27 cellular contexts compared by ENCODE assay signal in the genomic region with DNA sequence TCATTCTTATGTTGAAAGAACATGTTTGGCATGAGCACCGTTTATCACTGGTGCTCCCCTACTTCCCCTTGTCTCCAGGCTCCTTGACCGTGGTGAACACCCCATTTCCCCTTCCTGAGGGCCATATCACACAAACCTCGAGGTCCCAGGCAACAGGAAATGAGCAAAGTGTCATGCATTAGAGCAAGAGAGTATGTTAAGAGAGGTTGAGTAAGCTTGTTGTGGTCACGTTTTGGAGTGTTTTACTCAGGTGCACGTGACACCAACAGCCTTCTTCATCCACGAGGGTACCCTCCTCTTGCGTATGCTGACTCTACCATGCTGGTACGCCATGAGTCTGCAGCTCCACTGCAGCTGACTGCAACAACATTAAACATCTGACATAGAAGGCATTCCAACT.
DNase-seq lines count a peak whose midpoint lies in the region; ATAC-seq, FAIRE-seq and TF ChIP-seq lines count a peak whose summit lies in the region.
"Had no signal": no experiment of that assay in that cellular context is flagged by ENCODE, and none has a peak within 500 bp of the region (broad histone marks: within the 10 kb centered on the region; RNA-seq: fewer than 3 reads in every experiment).

No MANE protein-coding gene starts in this region.

- H3K79me2 ChIP-seq in endothelial cell of umbilical vein (ENCODE audit: control insufficient read depth, insufficient read depth, low read length), result no peaks in the 10 kb centered on the region

- CTCF ChIA-PET in endothelial cell of umbilical vein (lab: Charles Lee), result interaction anchor here (0.9 to 1.4 kb wide), 2 partner anchors 9 to 12 kb away, joined by 3 to 5 read pairs; no protein-coding TSS in a partner anchor
- CTCF ChIA-PET in RWPE1 (lab: Yijun Ruan, JAX), result no interaction called here

- H2AFZ ChIP-seq in endothelial cell of umbilical vein (ENCODE audit: low read depth, low read length), result peak overlapping the region; percentile 12

- in situ Hi-C loops in GM13977 (cut with MboI; ENCODE audit: low pct_unique_long_range_greater_than_20kb, low sequenced_read_pairs, unreplicated experiment), result no loop called here

- no peak for TF ChIP-seq CTCF in endothelial cell of umbilical vein (IDR thresholded peaks at IDR 0.05; ENCODE audit: extremely low read depth in 1 of 2, insufficient read depth in 1 of 2, low read depth in 1 of 2, low read length in 2 of 2)
- no peak for TF ChIP-seq CTCF in RWPE1 (conservative IDR thresholded peaks at IDR 0.05; ENCODE audit: low read depth)
- TF ChIP-seq CTCF in GM13977 (IDR thresholded peaks at IDR 0.05; ENCODE audit: extremely low read depth, insufficient read depth, missing control alignments), result no peak

- POLR2A ChIA-PET in endothelial cell of umbilical vein (lab: Charles Lee), result no interaction called here
- POLR2A ChIA-PET in RWPE1 (lab: Yijun Ruan, JAX; ENCODE audit: low non-redundant PET), result no interaction called here

- H3K9me3 ChIP-seq in BLaER1 (no peaks in the 10 kb centered on the region), endothelial cell of umbilical vein (replicated peaks; ENCODE audit: control insufficient read depth, insufficient read depth, low read length) (no peaks in the 10 kb centered on the region)
- H3K9me3 ChIP-seq: adrenal gland, colonic mucosa, thoracic aorta had no signal

- no peak for ATAC-seq in GM18867 (IDR thresholded peaks at IDR 0.05; ENCODE audit: unreplicated experiment)
- ATAC-seq: stimulated activated naive B cell treated with anti-CD40 and anti-IgM and Interleukin-4, amounts not matched to agents 10 μg/mL and 1 μg/mL and 100 μg/mL, for 72 hours; T-cell had no signal

- H3K27ac ChIP-seq in BLaER1 (no peak overlapping the region), endothelial cell of umbilical vein (ENCODE audit: insufficient read depth, low read depth, low read length) (no peak overlapping the region), RWPE1 (no peak overlapping the region)
- H3K27ac ChIP-seq: adrenal gland, brain microvascular endothelial cell, colonic mucosa had no signal

- peak; percentile 75 for FAIRE-seq in endothelial cell of umbilical vein (lab: Jason Lieb, UNC)
- FAIRE-seq: GM12892, GM19239, small intestine had no signal

- H3K4me1 ChIP-seq in BLaER1, result peaks cover 5% of the 10 kb centered on the region; the same call in 1 of the 2 replicates
- H3K4me1 ChIP-seq in endothelial cell of umbilical vein (ENCODE audit: control insufficient read depth, extremely low read depth, insufficient read depth, low read length), result peaks cover 29% of the 10 kb centered on the region
- H3K4me1 ChIP-seq: adrenal gland, colonic mucosa had no signal

- H3K4me2 ChIP-seq in BLaER1 (peak overlapping the region; percentile 12; the same call in 1 of the 2 replicates), endothelial cell of umbilical vein (ENCODE audit: insufficient read depth, low read length) (no peak overlapping the region)

- H3K36me3 ChIP-seq in BLaER1, result no peaks in the 10 kb centered on the region
- H3K36me3 ChIP-seq in endothelial cell of umbilical vein (ENCODE audit: control insufficient read depth in 2 of 2, extremely low read depth in 1 of 2, insufficient read depth in 2 of 2, low read length in 2 of 2), result no peaks in the 10 kb centered on the region
- H3K36me3 ChIP-seq: adrenal gland, brain microvascular endothelial cell, colonic mucosa, thoracic aorta had no signal

- BruUV-seq in endothelial cell of umbilical vein (replicated peaks; lab: Mats Ljungman, UMichigan), result no TSS peak

- H4K20me1 ChIP-seq in BLaER1, result no peaks in the 10 kb centered on the region
- H4K20me1 ChIP-seq in endothelial cell of umbilical vein (replicated peaks; ENCODE audit: control insufficient read depth, extremely low read depth, insufficient read depth, low read length), result no peaks in the 10 kb centered on the region

- dilution Hi-C loops in endothelial cell of umbilical vein (cut with MboI; ENCODE audit: extremely low pct_ligation_motif_present, low sequenced_read_pairs), result no loop called here

- H3K9ac ChIP-seq in BLaER1, result no peak overlapping the region
- H3K9ac ChIP-seq in endothelial cell of umbilical vein (replicated peaks; ENCODE audit: extremely low read depth, insufficient read depth, low read length), result no peak overlapping the region

- H3K9me1 ChIP-seq in endothelial cell of umbilical vein (replicated peaks; ENCODE audit: control insufficient read depth, extremely low read depth, insufficient read depth, low read length), result no peaks in the 10 kb centered on the region

- DNase-seq in EL, result peak; percentile 12
- DNase-seq in MV-4-11 (lab: John Stamatoyannopoulos, UW), result peak; percentile 23
- DNase-seq in endothelial cell of umbilical vein (ENCODE audit: low read depth, low spot score), result peak; percentile 41
- no peak for DNase-seq in RWPE1 (ENCODE audit: low spot score)
- DNase-seq in GM13977 (ENCODE audit: low spot score), result no peak
- DNase-seq in activated CD4-positive, alpha-beta T cell treated with anti-CD3 and anti-CD28 coated beads for 4 hours, result no peak
- DNase-seq: activated CD4-positive, alpha-beta T cell treated with anti-CD3 and anti-CD28 coated beads, Interleukin-2, amount 50 U/mL, for 4 hours; activated effector memory CD4-positive, alpha-beta T cell treated with anti-CD3 and anti-CD28 coated beads, Interleukin-2, amount 50 U/mL, for 16 hours; adrenal gland; brain microvascular endothelial cell; CD4-positive, alpha-beta T cell; colonic mucosa; mesendoderm; naive B cell; NCI-H2171; NCI-H69; occipital lobe; SHP77 treated with DMSO at 0.1 percent for 48 hours; small intestine; stimulated activated CD4-positive, alpha-beta T cell treated with anti-CD3 and anti-CD28 coated beads, Interleukin-2, amount 100 ng/mL, for 24 hours; stimulated activated naive B cell treated with anti-CD40 and anti-IgM and Interleukin-4, amounts not matched to agents 10 μg/mL and 1 μg/mL and 100 μg/mL, for 72 hours; T-cell had no signal

- intact Hi-C loops in endothelial cell of umbilical vein (cut with micrococcal nuclease), result loop anchor here (5.0 kb wide), 1 partner anchor 303 kb away; no protein-coding TSS in a partner anchor

- H3K27me3 ChIP-seq in BLaER1, result no peaks in the 10 kb centered on the region
- no peaks in the 10 kb centered on the region for H3K27me3 ChIP-seq in endothelial cell of umbilical vein (ENCODE audit: control insufficient read depth in 2 of 2, insufficient read depth in 2 of 2, low read length in 2 of 2)
- H3K27me3 ChIP-seq: adrenal gland, brain microvascular endothelial cell, colonic mucosa had no signal

- no peak for TF ChIP-seq POLR2A in endothelial cell of umbilical vein (IDR thresholded peaks at IDR 0.05; ENCODE audit: low read depth, low read length)

- H3K4me3 ChIP-seq in BLaER1 (no peak overlapping the region), endothelial cell of umbilical vein (replicated peaks in 1 of 3; ENCODE audit: insufficient read depth in 1 of 3, low read depth in 1 of 3, low read length in 3 of 3) (no peak overlapping the region)
- H3K4me3 ChIP-seq: adrenal gland, colonic mucosa, thoracic aorta had no signal

TF ChIP-seq in endothelial cell of umbilical vein, 7 proteins besides CTCF, POLR2A, EP300 and RAD21:
- TF ChIP-seq GATA2 (IDR thresholded peaks at IDR 0.05; ENCODE audit: insufficient read depth, insufficient read length, low read depth, low read length), result peak; percentile 81
- no peak for TF ChIP-seq JUN (IDR thresholded peaks at IDR 0.05; ENCODE audit: borderline replicate concordance, insufficient read depth, insufficient read length, low read depth)
- TF ChIP-seq EZH2 (IDR thresholded peaks at IDR 0.05; ENCODE audit: borderline replicate concordance, low read depth, low read length, severe bottlenecking), result no peak
- TF ChIP-seq MAX (IDR thresholded peaks at IDR 0.05; ENCODE audit: insufficient read depth, insufficient read length), result no peak
- TF ChIP-seq FOS (IDR thresholded peaks at IDR 0.05; ENCODE audit: borderline replicate concordance, insufficient read depth, low read length), result peak; percentile 65
- TF ChIP-seq POLR2AphosphoS5 (IDR thresholded peaks at IDR 0.05; ENCODE audit: insufficient read depth, low read depth, low read length), result peak; percentile 43
- no peak for TF ChIP-seq MYC (IDR thresholded peaks at IDR 0.05; ENCODE audit: low read depth, low read length)

Comparison
In these comparisons a context has a peak if more than half of its experiments do, and no peak if none do; other contexts are left out.
1. DNase-seq: peak in EL (single experiment), MV-4-11 (single experiment) and endothelial cell of umbilical vein (single experiment); none in RWPE1 (single experiment), GM13977 (single experiment) and activated CD4-positive, alpha-beta T cell treated with anti-CD3 and anti-CD28 coated beads for 4 hours (0 of 2).